16 cellular contexts compared by ENCODE assay signal in genomic region chr6:109362102-109362884, GRCh38.
"Had no signal": no experiment of that assay in that cellular context is flagged by ENCODE, and none has a peak within 500 bp of the region (broad histone marks: within the 10 kb centered on the region; RNA-seq: fewer than 3 reads in every experiment).

No MANE protein-coding gene starts in this region.

- ATAC-seq: gastroesophageal sphincter; stimulated activated memory B cell treated with anti-CD40 and anti-IgM and Interleukin-4, amounts not matched to agents 10 μg/mL and 1 μg/mL and 100 μg/mL, for 72 hours had no signal

- H3K9me3 ChIP-seq: breast epithelium, gastroesophageal sphincter, lower lobe of right lung, suprapubic skin, upper lobe of left lung had no signal

- H3K4me1 Mint-ChIP-seq: mesothelial cell of epicardium had no signal

- H3K4me3 ChIP-seq: breast epithelium, gastroesophageal sphincter, hepatocyte, lower lobe of right lung, spleen, suprapubic skin, upper lobe of left lung had no signal

- H3K27ac ChIP-seq: breast epithelium, gastroesophageal sphincter, hepatocyte, lower lobe of right lung, spleen, suprapubic skin, upper lobe of left lung, VCaP had no signal

- H2AFZ ChIP-seq: hepatocyte had no signal

- H3K27me3 ChIP-seq: breast epithelium, gastroesophageal sphincter, hepatocyte, spleen, suprapubic skin, upper lobe of left lung had no signal

- H3K27ac Mint-ChIP-seq: activated CD4-positive, alpha-beta memory T cell treated with anti-CD3 and anti-CD28 coated beads, Interleukin-2, amount 10 ng/mL, durations not matched to agents 7 days and 5 days; activated naive CD8-positive, alpha-beta T cell; mesothelial cell of epicardium; stimulated activated memory B cell treated with anti-CD40 and anti-IgM and Interleukin-4, amounts not matched to agents 10 μg/mL and 1 μg/mL and 100 μg/mL, for 72 hours had no signal

- H3K36me3 ChIP-seq: breast epithelium had no signal

- H3K4me1 ChIP-seq: breast epithelium, lower lobe of right lung, upper lobe of left lung had no signal

- H3K4me3 Mint-ChIP-seq: activated CD4-positive, alpha-beta memory T cell treated with anti-CD3 and anti-CD28 coated beads, Interleukin-2, amount 10 ng/mL, durations not matched to agents 7 days and 5 days; activated naive CD8-positive, alpha-beta T cell; mesothelial cell of epicardium; stimulated activated memory B cell treated with anti-CD40 and anti-IgM and Interleukin-4, amounts not matched to agents 10 μg/mL and 1 μg/mL and 100 μg/mL, for 72 hours had no signal

- H3K4me2 ChIP-seq: hepatocyte had no signal

- DNase-seq: activated CD4-positive, alpha-beta memory T cell treated with anti-CD3 and anti-CD28 coated beads, Interleukin-2, amount 10 ng/mL, durations not matched to agents 7 days and 5 days; activated CD8-positive, alpha-beta memory T cell treated with anti-CD3 and anti-CD28 coated beads, Interleukin-2, amount 50 U/mL, for 48 hours; aorta; lower lobe of right lung; spleen; stimulated activated CD4-positive, alpha-beta T cell treated with anti-CD3 and anti-CD28 coated beads, Interleukin-1b, Interleukin-23, amount 100 ng/mL, for 48 hours; T1000; upper lobe of left lung had no signal

- H3K27me3 Mint-ChIP-seq: activated CD4-positive, alpha-beta memory T cell treated with anti-CD3 and anti-CD28 coated beads, Interleukin-2, amount 10 ng/mL, durations not matched to agents 7 days and 5 days; activated naive CD8-positive, alpha-beta T cell; stimulated activated memory B cell treated with anti-CD40 and anti-IgM and Interleukin-4, amounts not matched to agents 10 μg/mL and 1 μg/mL and 100 μg/mL, for 72 hours had no signal
